8 cellular contexts compared by ENCODE assay signal in the genomic region with DNA sequence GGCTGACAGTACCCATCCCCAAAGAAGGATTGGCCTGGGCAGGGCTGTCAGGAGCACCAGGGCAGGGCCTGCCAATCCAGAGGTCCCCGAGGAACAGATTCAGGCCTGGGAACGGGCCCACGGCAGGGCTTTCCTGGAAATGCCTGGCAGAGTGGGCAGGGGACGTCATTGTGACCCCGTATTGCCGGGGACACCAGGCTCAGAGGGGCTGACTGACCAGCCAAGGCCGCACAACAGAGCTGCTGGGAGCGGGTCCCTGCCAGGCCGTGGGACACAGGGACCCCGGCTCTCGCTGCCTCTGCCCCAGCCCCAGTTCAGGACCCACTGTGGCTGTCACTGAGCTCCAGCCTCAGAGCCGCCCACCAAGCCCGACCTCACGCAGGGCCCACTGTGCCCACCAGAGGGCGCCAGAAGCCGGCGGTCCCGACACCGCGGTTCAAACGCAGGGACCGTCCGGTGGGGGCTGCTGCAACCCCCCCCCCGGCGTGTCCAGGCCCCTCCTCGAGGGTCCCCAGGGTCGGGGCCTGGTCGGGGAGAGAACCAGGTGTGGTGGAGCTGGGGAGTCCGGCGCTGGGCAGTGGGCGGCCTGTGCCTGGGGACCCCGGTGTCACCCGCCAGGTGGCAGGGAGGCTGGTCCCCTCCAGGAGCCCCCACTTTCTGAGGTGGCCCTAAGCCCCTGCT. TPM values are rescaled to one million over a fixed set of nuclear protein-coding genes. Genes with fewer than 3 reads are reported as not detected.
DNase-seq lines count a peak whose midpoint lies in the region; ATAC-seq and TF ChIP-seq lines count a peak whose summit lies in the region.

No MANE protein-coding gene starts in this region.

- no peak for ATAC-seq in HG02973 (IDR thresholded peaks at IDR 0.05; ENCODE audit: unreplicated experiment)
- no peak for ATAC-seq in GM21367 (IDR thresholded peaks at IDR 0.05; ENCODE audit: unreplicated experiment)

- no peak overlapping the region for H3K27ac ChIP-seq in AG04450 (ENCODE audit: low read depth, low read length)
- no peak overlapping the region for H3K27ac ChIP-seq in HL-60 (replicated peaks)

- H3K9me3 ChIP-seq in AG04450 (ENCODE audit: control insufficient read depth, insufficient read depth, low read length) = peaks cover 11% of the 10 kb centered on the region; the same call in 1 of the 2 replicates

- peaks cover 4% of the 10 kb centered on the region for H3K9me3 Mint-ChIP-seq in activated CD4-positive, alpha-beta memory T cell treated with anti-CD3 and anti-CD28 coated beads, Interleukin-2, amount 10 ng/mL, durations not matched to agents 7 days and 5 days
- H3K9me3 Mint-ChIP-seq in endothelial cell (ENCODE audit: unreplicated experiment) = no peaks in the 10 kb centered on the region
- peaks cover 4% of the 10 kb centered on the region for H3K9me3 Mint-ChIP-seq in progenitor cell of endocrine pancreas (ENCODE audit: low read depth)

- H3K27ac Mint-ChIP-seq in activated CD4-positive, alpha-beta memory T cell treated with anti-CD3 and anti-CD28 coated beads, Interleukin-2, amount 10 ng/mL, durations not matched to agents 7 days and 5 days = no peak overlapping the region
- H3K27ac Mint-ChIP-seq in endothelial cell (ENCODE audit: unreplicated experiment) (no peak overlapping the region), progenitor cell of endocrine pancreas (no peak overlapping the region)

- peak; percentile 69 for TF ChIP-seq CTCF in AG04450 (IDR thresholded peaks at IDR 0.05; ENCODE audit: low read depth, low read length)
- TF ChIP-seq CTCF in HL-60 (IDR thresholded peaks at IDR 0.05; ENCODE audit: insufficient read depth, low read length) = peak; percentile 17
- TF ChIP-seq CTCF in endothelial cell (IDR thresholded peaks at IDR 0.05; ENCODE audit: unreplicated experiment) = peak; percentile 97
- peak; percentile 95 for TF ChIP-seq CTCF in progenitor cell of endocrine pancreas (IDR thresholded peaks at IDR 0.05; ENCODE audit: unreplicated experiment)

- H3K4me3 Mint-ChIP-seq in activated CD4-positive, alpha-beta memory T cell treated with anti-CD3 and anti-CD28 coated beads, Interleukin-2, amount 10 ng/mL, durations not matched to agents 7 days and 5 days = no peak overlapping the region
- H3K4me3 Mint-ChIP-seq in endothelial cell (ENCODE audit: unreplicated experiment) = no peak overlapping the region
- H3K4me3 Mint-ChIP-seq in progenitor cell of endocrine pancreas (ENCODE audit: low read depth) = no peak overlapping the region

- DNase-seq in AG04450 (ENCODE audit: low read depth, low spot score) (no peak), HL-60 (ENCODE audit: low read depth in 1 of 2, low spot score in 1 of 2) (peak in 1 of 2 experiments; percentile 12), endothelial cell (ENCODE audit: low spot score) (peak; percentile 79), progenitor cell of endocrine pancreas (ENCODE audit: low spot score, unreplicated experiment) (peak; percentile 72), NCI-H1105 treated with DMSO at 0.1 percent for 48 hours (lab: John Stamatoyannopoulos, UW) (no peak)
- DNase-seq in activated CD4-positive, alpha-beta memory T cell treated with anti-CD3 and anti-CD28 coated beads, Interleukin-2, amount 10 ng/mL, durations not matched to agents 7 days and 5 days = peak; percentile 50

- no peaks in the 10 kb centered on the region for H3K36me3 Mint-ChIP-seq in activated CD4-positive, alpha-beta memory T cell treated with anti-CD3 and anti-CD28 coated beads, Interleukin-2, amount 10 ng/mL, durations not matched to agents 7 days and 5 days (ENCODE audit: low read depth)
- H3K36me3 Mint-ChIP-seq in endothelial cell (ENCODE audit: low read depth, unreplicated experiment) (peaks cover 4% of the 10 kb centered on the region), progenitor cell of endocrine pancreas (ENCODE audit: insufficient read depth) (no peaks in the 10 kb centered on the region)

- no peaks in the 10 kb centered on the region for H3K27me3 Mint-ChIP-seq in activated CD4-positive, alpha-beta memory T cell treated with anti-CD3 and anti-CD28 coated beads, Interleukin-2, amount 10 ng/mL, durations not matched to agents 7 days and 5 days
- peaks cover 3% of the 10 kb centered on the region for H3K27me3 Mint-ChIP-seq in endothelial cell (ENCODE audit: unreplicated experiment)
- peaks cover 4% of the 10 kb centered on the region for H3K27me3 Mint-ChIP-seq in progenitor cell of endocrine pancreas

- CTCF ChIA-PET in AG04450 (lab: Charles Lee) = interaction anchor here (0.6 to 3.2 kb wide), 13 partner anchors 12 to 1788 kb away, joined by 3 to 20 read pairs (median 4); no protein-coding TSS in a partner anchor
- CTCF ChIA-PET in activated CD4-positive, alpha-beta memory T cell treated with anti-CD3 and anti-CD28 coated beads, Interleukin-2, amount 10 ng/mL, durations not matched to agents 7 days and 5 days (lab: Charles Lee) = interaction anchor here (0.5 to 2.3 kb wide), 6 partner anchors 12 to 348 kb away, joined by 3 to 6 read pairs (median 4); no protein-coding TSS in a partner anchor

- POLR2A ChIA-PET in AG04450 (lab: Yijun Ruan, JAX) = no interaction called here
- POLR2A ChIA-PET in activated CD4-positive, alpha-beta memory T cell treated with anti-CD3 and anti-CD28 coated beads, Interleukin-2, amount 10 ng/mL, durations not matched to agents 7 days and 5 days (lab: Charles Lee) = no interaction called here

- H3K4me3 ChIP-seq in AG04450 (ENCODE audit: low read depth, low read length) (no peak overlapping the region), HL-60 (replicated peaks; ENCODE audit: insufficient read depth, low read length) (no peak overlapping the region)

- H3K27me3 ChIP-seq in AG04450 (ENCODE audit: control insufficient read depth, insufficient read depth, low read length) (peaks cover 4% of the 10 kb centered on the region), HL-60 (ENCODE audit: insufficient read depth, poor library complexity, severe bottlenecking) (no peaks in the 10 kb centered on the region)

- H3K4me1 Mint-ChIP-seq in activated CD4-positive, alpha-beta memory T cell treated with anti-CD3 and anti-CD28 coated beads, Interleukin-2, amount 10 ng/mL, durations not matched to agents 7 days and 5 days = no peaks in the 10 kb centered on the region
- H3K4me1 Mint-ChIP-seq in endothelial cell (ENCODE audit: unreplicated experiment) = no peaks in the 10 kb centered on the region
- H3K4me1 Mint-ChIP-seq in progenitor cell of endocrine pancreas (ENCODE audit: low read depth) = no peaks in the 10 kb centered on the region

RNA-seq across cellular contexts. Expression of a gene that starts 15.2 kb away (rescaled TPM):
- not detected in 2 replicates for polyA plus RNA-seq in AG04450 (2011; rRNA removed)
- not detected in 2 replicates for polyA minus RNA-seq in AG04450 (2011; rRNA and poly(A)+ RNA removed)
- not detected for total RNA-seq in activated CD4-positive, alpha-beta memory T cell treated with anti-CD3 and anti-CD28 coated beads, Interleukin-2, amount 10 ng/mL, durations not matched to agents 7 days and 5 days
- total RNA-seq in endothelial cell (ENCODE audit: unreplicated experiment) (not detected), progenitor cell of endocrine pancreas (1.0 and 1.4 TPM in 2 replicates)

RNA-seq across cellular contexts. Expression of a gene that starts 38.7 kb away (rescaled TPM):
- not detected in 2 replicates for polyA plus RNA-seq in AG04450 (2011; rRNA removed)
- not detected in 2 replicates for polyA minus RNA-seq in AG04450 (2011; rRNA and poly(A)+ RNA removed)
- not detected for total RNA-seq in activated CD4-positive, alpha-beta memory T cell treated with anti-CD3 and anti-CD28 coated beads, Interleukin-2, amount 10 ng/mL, durations not matched to agents 7 days and 5 days
- total RNA-seq in endothelial cell (ENCODE audit: unreplicated experiment) (not detected), progenitor cell of endocrine pancreas (not detected in 2 replicates)

Comparison
In these comparisons a context has a peak if more than half of its experiments do, and no peak if none do; other contexts are left out.
1. DNase-seq: peak in activated CD4-positive, alpha-beta memory T cell treated with anti-CD3 and anti-CD28 coated beads, Interleukin-2, amount 10 ng/mL, durations not matched to agents 7 days and 5 days (single experiment), endothelial cell (single experiment) and progenitor cell of endocrine pancreas (single experiment); none in AG04450 (single experiment) and NCI-H1105 treated with DMSO at 0.1 percent for 48 hours (single experiment).
2. CTCF ChIP-seq: peak in every context shown above with its lines; median percentile 97 in endothelial cell; 95 in progenitor cell of endocrine pancreas; 69 in AG04450; 17 in HL-60.